In genomic region chr3:17811633-17812032, GRCh38 we compare ENCODE assay signal across 17 cellular contexts.
"Had no signal": no experiment of that assay in that cellular context is flagged by ENCODE, and none has a peak within 500 bp of the region (broad histone marks: within the 10 kb centered on the region; RNA-seq: fewer than 3 reads in every experiment).

No MANE protein-coding gene starts in this region.

- H3K27me3 ChIP-seq: neutrophil, testis, tibial nerve had no signal

- H3K9me3 ChIP-seq: heart left ventricle, mucosa of descending colon, neutrophil, testis, tibial nerve had no signal

- H3K27ac Mint-ChIP-seq: naive thymus-derived CD8-positive, alpha-beta T cell had no signal

- H3K4me3 ChIP-seq: dorsolateral prefrontal cortex, heart left ventricle, mucosa of descending colon, skin epidermis, testis, tibial nerve had no signal

- H3K27ac ChIP-seq: dorsolateral prefrontal cortex, heart left ventricle, neutrophil, skin epidermis, testis, tibial nerve had no signal

- H3K36me3 Mint-ChIP-seq: naive thymus-derived CD8-positive, alpha-beta T cell had no signal

- ATAC-seq: esophagus mucosa; heart left ventricle; mucosa of descending colon; naive thymus-derived CD8-positive, alpha-beta T cell; sciatic nerve had no signal

- H3K4me3 Mint-ChIP-seq: naive thymus-derived CD8-positive, alpha-beta T cell had no signal

- H3K4me1 ChIP-seq: testis, tibial nerve had no signal

- H3K36me3 ChIP-seq: heart left ventricle, neutrophil, tibial nerve had no signal

- DNase-seq: cortex of kidney; dorsolateral prefrontal cortex; effector CD8-positive, alpha-beta T cell; heart left ventricle; hypothalamus; islet precursor cell; mammary epithelial cell; mucosa of descending colon; naive thymus-derived CD8-positive, alpha-beta T cell; stimulated activated CD4-positive, alpha-beta T cell treated with anti-CD3 and anti-CD28 coated beads, Interleukin-12 subunit alpha, Interleukin-12 subunit beta, amount 100 ng/mL, for 4 hours; stimulated activated naive CD4-positive, alpha-beta T cell; testis had no signal
